8 cellular contexts compared by ENCODE assay signal in genomic region chr19:33235269-33235995, GRCh38. TPM values are rescaled to one million over a fixed set of nuclear protein-coding genes. Genes with fewer than 3 reads are reported as not detected.
DNase-seq lines count a peak whose midpoint lies in the region; ATAC-seq, FAIRE-seq and TF ChIP-seq lines count a peak whose summit lies in the region.

No MANE protein-coding gene starts in this region.

- no peaks in the 10 kb centered on the region for H3K79me2 ChIP-seq in H1 (ENCODE audit: control insufficient read depth in 1 of 2, insufficient read depth in 2 of 2, low read length in 2 of 2)

- no peak overlapping the region for H2BK5ac ChIP-seq in H1 (ENCODE audit: low read depth, low read length)

- TF ChIP-seq POLR2A in H1 (IDR thresholded peaks at IDR 0.05; ENCODE audit: control extremely low read depth in 1 of 2, low read depth in 2 of 2, low read length in 2 of 2) = no peak

- H3K36me3 ChIP-seq in H1 (ENCODE audit: control insufficient read depth in 2 of 4, insufficient read depth in 4 of 4, low read length in 3 of 4) = no peaks in the 10 kb centered on the region

- peaks cover 22% of the 10 kb centered on the region for H3K27me3 Mint-ChIP-seq in CD4-positive, alpha-beta T cell
- peaks cover 4% of the 10 kb centered on the region for H3K27me3 Mint-ChIP-seq in activated CD8-positive, alpha-beta T cell treated with anti-CD3 and anti-CD28 coated beads, Interleukin-2, amount 10 ng/mL, durations not matched to agents 7 days and 5 days (ENCODE audit: low read depth)

- peak overlapping the region; percentile 52 for H3K4me3 Mint-ChIP-seq in CD4-positive, alpha-beta T cell
- no peak overlapping the region for H3K4me3 Mint-ChIP-seq in activated CD8-positive, alpha-beta T cell treated with anti-CD3 and anti-CD28 coated beads, Interleukin-2, amount 10 ng/mL, durations not matched to agents 7 days and 5 days

- no peaks in the 10 kb centered on the region for H3K9me3 Mint-ChIP-seq in CD4-positive, alpha-beta T cell
- no peaks in the 10 kb centered on the region for H3K9me3 Mint-ChIP-seq in activated CD8-positive, alpha-beta T cell treated with anti-CD3 and anti-CD28 coated beads, Interleukin-2, amount 10 ng/mL, durations not matched to agents 7 days and 5 days (ENCODE audit: insufficient read depth)

- peaks cover 6% of the 10 kb centered on the region for H3K4me1 Mint-ChIP-seq in CD4-positive, alpha-beta T cell (ENCODE audit: low read depth)
- H3K4me1 Mint-ChIP-seq in activated CD8-positive, alpha-beta T cell treated with anti-CD3 and anti-CD28 coated beads, Interleukin-2, amount 10 ng/mL, durations not matched to agents 7 days and 5 days (ENCODE audit: low read depth) = no peaks in the 10 kb centered on the region

- ATAC-seq in CD4-positive, alpha-beta T cell (ENCODE audit: poor library complexity) = peak; percentile 58
- ATAC-seq in GM19035 (IDR thresholded peaks at IDR 0.05; ENCODE audit: unreplicated experiment) (peak; percentile 75), HG03280 (IDR thresholded peaks at IDR 0.05; ENCODE audit: unreplicated experiment) (peak; percentile 87)
- peak; percentile 70 for ATAC-seq in activated CD8-positive, alpha-beta T cell treated with anti-CD3 and anti-CD28 coated beads, Interleukin-2, amount 10 ng/mL, durations not matched to agents 7 days and 5 days

- no peak overlapping the region for H3K27ac ChIP-seq in CD4-positive, alpha-beta T cell (ENCODE audit: low read depth, low read length)
- no peak overlapping the region for H3K27ac ChIP-seq in H1 (ENCODE audit: low read depth, low read length)

- no peak overlapping the region for H3K4me2 ChIP-seq in H1 (ENCODE audit: insufficient read depth in 1 of 2, low read depth in 2 of 2, low read length in 2 of 2)

- H3K4me3 ChIP-seq in H1 (ENCODE audit: extremely low read depth in 1 of 4, insufficient read depth in 2 of 4, low read depth in 3 of 4, low read length in 4 of 4) = no peak overlapping the region

- TF ChIP-seq EP300 in H1 (IDR thresholded peaks at IDR 0.05; ENCODE audit: borderline replicate concordance in 1 of 2, low read depth in 2 of 2, low read length in 2 of 2) = no peak

- peak; percentile 87 to 94 for TF ChIP-seq RAD21 in H1 (IDR thresholded peaks at IDR 0.05 in 1 of 2, conservative IDR thresholded peaks at IDR 0.05 in 1 of 2; ENCODE audit: low read depth in 2 of 2, low read length in 2 of 2)

- H4K91ac ChIP-seq in H1 (replicated peaks; ENCODE audit: insufficient read length, low read length) = no peak overlapping the region

- CTCF ChIA-PET in CD4-positive, alpha-beta T cell (lab: Charles Lee) = interaction anchor here (0.6 to 2.3 kb wide), 8 partner anchors 59 to 1606 kb away, joined by 3 to 23 read pairs (median 3); no protein-coding TSS in a partner anchor
- CTCF ChIA-PET in activated CD8-positive, alpha-beta T cell treated with anti-CD3 and anti-CD28 coated beads, Interleukin-2, amount 10 ng/mL, durations not matched to agents 7 days and 5 days (lab: Charles Lee) = interaction anchor here (0.6 to 2.9 kb wide), 13 partner anchors 10 to 435 kb away, joined by 3 to 12 read pairs (median 4); partner anchors contain the start of genes CEBPA, CEBPG and SLC7A10
- CTCF ChIA-PET in H1 (lab: Charles Lee; ENCODE audit: partially characterized antibody) = interaction anchor here (0.7 to 15.1 kb wide), 38 partner anchors 8 to 183 kb away, joined by 3 to 426 read pairs (median 4); partner anchors contain the start of genes CEBPA and SLC7A10

- no peak overlapping the region for H3K9ac ChIP-seq in H1 (replicated peaks in 1 of 4; ENCODE audit: extremely low read depth in 1 of 4, low read depth in 3 of 4, low read length in 3 of 4)

- H3K79me1 ChIP-seq in H1 (ENCODE audit: low read depth, low read length) = no peaks in the 10 kb centered on the region

- intact Hi-C loops in CD4-positive, alpha-beta T cell (cut with DNase I, micrococcal nuclease) = loop anchor here (1.0 to 2.0 kb wide), 4 partner anchors 91 to 535 kb away; no protein-coding TSS in a partner anchor

- peak; percentile 93 for TF ChIP-seq CTCF in CD4-positive, alpha-beta T cell (IDR thresholded peaks at IDR 0.05)
- peak; percentile 90 to 91 (median 91) for TF ChIP-seq CTCF in H1 (IDR thresholded peaks at IDR 0.05; ENCODE audit: control extremely low read depth in 1 of 3, insufficient read depth in 1 of 3, low read depth in 1 of 3, low read length in 3 of 3)

- no peak overlapping the region for H2BK120ac ChIP-seq in H1 (replicated peaks; ENCODE audit: low read depth, low read length)

- no peaks in the 10 kb centered on the region for H3K36me3 Mint-ChIP-seq in CD4-positive, alpha-beta T cell (ENCODE audit: low read depth)
- H3K36me3 Mint-ChIP-seq in activated CD8-positive, alpha-beta T cell treated with anti-CD3 and anti-CD28 coated beads, Interleukin-2, amount 10 ng/mL, durations not matched to agents 7 days and 5 days (ENCODE audit: low read depth) = no peaks in the 10 kb centered on the region

- H2AK5ac ChIP-seq in H1 (ENCODE audit: low read depth, low read length) = no peak overlapping the region

- no peak overlapping the region for H3K4ac ChIP-seq in H1 (replicated peaks; ENCODE audit: insufficient read length, low read depth, low read length)

- no peak overlapping the region for H2BK15ac ChIP-seq in H1 (ENCODE audit: low read length)

- H3K56ac ChIP-seq in H1 (replicated peaks; ENCODE audit: insufficient read length, low read depth, low read length) = no peak overlapping the region

- H2BK20ac ChIP-seq in H1 (ENCODE audit: low read length) = no peak overlapping the region

- H2BK12ac ChIP-seq in H1 (ENCODE audit: low read depth, low read length) = no peak overlapping the region

- H3K23ac ChIP-seq in H1 (ENCODE audit: insufficient read length) = no peak overlapping the region

- POLR2A ChIA-PET in CD4-positive, alpha-beta T cell (lab: Charles Lee) = no interaction called here
- POLR2A ChIA-PET in activated CD8-positive, alpha-beta T cell treated with anti-CD3 and anti-CD28 coated beads, Interleukin-2, amount 10 ng/mL, durations not matched to agents 7 days and 5 days (lab: Charles Lee) = interaction anchor here (0.9 kb wide), 1 partner anchor 142 kb away, joined by 3 read pairs; no protein-coding TSS in a partner anchor
- POLR2A ChIA-PET in H1 (lab: Charles Lee; ENCODE audit: partially characterized antibody) = interaction anchor here (1.1 to 3.0 kb wide), 3 partner anchors 66 to 169 kb away, joined by 3 to 13 read pairs (median 4); partner anchors contain the start of gene CEBPG

- H3K4me1 ChIP-seq in H1 (replicated peaks in 1 of 4; ENCODE audit: control insufficient read depth in 3 of 4, insufficient read depth in 4 of 4, low read length in 3 of 4) = no peaks in the 10 kb centered on the region; a peak in 1 of 7 replicates

- H3K9me3 ChIP-seq in CD4-positive, alpha-beta T cell (ENCODE audit: control insufficient read depth, low read length) = no peaks in the 10 kb centered on the region
- no peaks in the 10 kb centered on the region for H3K9me3 ChIP-seq in H1 (ENCODE audit: insufficient read depth in 2 of 2, low read depth in 1 of 2, low read length in 1 of 2)

- DNase-seq in CD4-positive, alpha-beta T cell = peak; percentile 63 to 86 (median 74)
- DNase-seq in NCI-H69 (lab: John Stamatoyannopoulos, UW) (peak; percentile 75), H1 (ENCODE audit: low read depth in 1 of 2, low spot score in 2 of 2) (peak; percentile 70 to 99), mucosa of gallbladder (ENCODE audit: low spot score) (peak; percentile 84)
- DNase-seq in activated CD8-positive, alpha-beta T cell treated with anti-CD3 and anti-CD28 coated beads, Interleukin-2, amount 10 ng/mL, durations not matched to agents 7 days and 5 days = peak; percentile 77
- DNase-seq in stimulated activated CD8-positive, alpha-beta memory T cell treated with anti-CD3 and anti-CD28 coated beads, Interleukin-7, amount 100 ng/mL, for 24 hours (ENCODE audit: low read depth) = peak; percentile 77

- peak; percentile 81 for FAIRE-seq in H1 (lab: Jason Lieb, UNC)

- H3K23me2 ChIP-seq in H1 (ENCODE audit: low read depth, low read length) = peaks cover 9% of the 10 kb centered on the region

- no peak overlapping the region for H3K18ac ChIP-seq in H1 (ENCODE audit: extremely low read depth, low read length)

- no peak overlapping the region for H3K14ac ChIP-seq in H1 (ENCODE audit: insufficient read length)

- peaks cover 0 to 6% of the 10 kb centered on the region in 2 experiments for H4K20me1 ChIP-seq in H1 (replicated peaks in 1 of 2; ENCODE audit: control insufficient read depth in 1 of 2, insufficient read depth in 2 of 2, low read length in 2 of 2)

- no peak overlapping the region; the same call in none of the 2 replicates for H4K8ac ChIP-seq in H1 (ENCODE audit: extremely low read depth, insufficient read depth, low read length)

- 63% methylated on average over 27 of the region's 30 CpGs; no CpG with 5 or more reads in 1 of the 2 experiments for WGBS in H1 (ENCODE audit: extremely low coverage in 1 of 2, insufficient coverage in 1 of 2, insufficient read length in 1 of 2, insufficient replicate concordance in 2 of 2, low coverage in 1 of 2, low lambda C conversion rate in 2 of 2, missing lambda C conversion rate in 1 of 2), 2 experiments

- H2AFZ ChIP-seq in H1 (ENCODE audit: low read length) = no peak overlapping the region

- H3K27me3 ChIP-seq in CD4-positive, alpha-beta T cell (ENCODE audit: control insufficient read depth, insufficient read depth, low read length) = peaks cover 6% of the 10 kb centered on the region
- H3K27me3 ChIP-seq in H1 (replicated peaks in 1 of 4; ENCODE audit: control insufficient read depth in 3 of 4, extremely low read depth in 1 of 4, insufficient read depth in 3 of 4, low read length in 3 of 4) = no peaks in the 10 kb centered on the region

- no peak overlapping the region for H3K27ac Mint-ChIP-seq in CD4-positive, alpha-beta T cell
- no peak overlapping the region for H3K27ac Mint-ChIP-seq in activated CD8-positive, alpha-beta T cell treated with anti-CD3 and anti-CD28 coated beads, Interleukin-2, amount 10 ng/mL, durations not matched to agents 7 days and 5 days

- no peak overlapping the region for H4K5ac ChIP-seq in H1 (ENCODE audit: insufficient read length, low read depth, low read length)

RNA-seq across cellular contexts. Expression of gene SLC7A10, which starts 9.8 kb away (rescaled TPM):
- not detected for total RNA-seq in CD4-positive, alpha-beta T cell
- not detected for total RNA-seq in activated CD8-positive, alpha-beta T cell treated with anti-CD3 and anti-CD28 coated beads, Interleukin-2, amount 10 ng/mL, durations not matched to agents 7 days and 5 days
- total RNA-seq in H1 (2021; fragmentation: NEBNext Ultra II Directional; extraction: Animal tissue kit (Norgen Biotek cat#: 25700)) = 3.2 and 3.7 TPM in 2 replicates
- 7.1 and 11.5 TPM in 2 replicates for polyA plus RNA-seq in H1 (2011; rRNA removed)
- polyA plus RNA-seq in H1 (2011; cell fraction: cytosol; rRNA removed) = 5.3 TPM
- polyA plus RNA-seq in H1 (2011; cell fraction: nucleus; rRNA removed) = 17.8 TPM
- 3.7 to 6.3 TPM (median 4.5 TPM) in 4 replicates for polyA plus RNA-seq in H1 (2012, experiment 1 of 2)
- polyA plus RNA-seq in H1 (2012, experiment 2 of 2) = 3.0 TPM
- polyA plus RNA-seq in H1 (2013, experiment 1 of 2) = 4.2 TPM
- 4.0 TPM for polyA plus RNA-seq in H1 (2013, experiment 2 of 2)
- 2.2 and 2.9 TPM in 2 replicates for polyA minus RNA-seq in H1 (2011; rRNA and poly(A)+ RNA removed)
- 3.4 TPM for polyA minus RNA-seq in H1 (2011; cell fraction: cytosol; rRNA and poly(A)+ RNA removed)
- 3.1 TPM for polyA minus RNA-seq in H1 (2011; cell fraction: nucleus; rRNA and poly(A)+ RNA removed)
- not detected for total RNA-seq in mucosa of gallbladder

RNA-seq across cellular contexts. Expression of gene LRP3, which starts 41.3 kb away (rescaled TPM):
- under 1 TPM in 1 of 2 experiments, not detected in 1; 0.11 TPM for total RNA-seq in CD4-positive, alpha-beta T cell
- total RNA-seq in activated CD8-positive, alpha-beta T cell treated with anti-CD3 and anti-CD28 coated beads, Interleukin-2, amount 10 ng/mL, durations not matched to agents 7 days and 5 days = not detected
- total RNA-seq in H1 (2021; fragmentation: NEBNext Ultra II Directional; extraction: Animal tissue kit (Norgen Biotek cat#: 25700)) = 33.7 and 33.9 TPM in 2 replicates
- polyA plus RNA-seq in H1 (2011; rRNA removed) = 30.3 and 40.2 TPM in 2 replicates
- polyA plus RNA-seq in H1 (2011; cell fraction: cytosol; rRNA removed) = 25.6 TPM
- 125 TPM for polyA plus RNA-seq in H1 (2011; cell fraction: nucleus; rRNA removed)
- polyA plus RNA-seq in H1 (2012, experiment 1 of 2) = 20.2 to 35.8 TPM (median 29.2 TPM) in 4 replicates
- 19.0 TPM for polyA plus RNA-seq in H1 (2012, experiment 2 of 2)
- polyA plus RNA-seq in H1 (2013, experiment 1 of 2) = 33.7 TPM
- 38.3 TPM for polyA plus RNA-seq in H1 (2013, experiment 2 of 2)
- polyA minus RNA-seq in H1 (2011; rRNA and poly(A)+ RNA removed) = 9.8 and 12.1 TPM in 2 replicates
- polyA minus RNA-seq in H1 (2011; cell fraction: cytosol; rRNA and poly(A)+ RNA removed) = 23.4 TPM
- 23.0 TPM for polyA minus RNA-seq in H1 (2011; cell fraction: nucleus; rRNA and poly(A)+ RNA removed)
- 25.7 TPM for total RNA-seq in mucosa of gallbladder

Comparison
In these comparisons a context has a peak if more than half of its experiments do, and no peak if none do; other contexts are left out.
1. RNA of gene LRP3, which starts 41.3 kb away (total RNA-seq): 33.7 to 33.9 TPM in H1 and 25.7 TPM in mucosa of gallbladder (single experiment); 0.11 TPM in CD4-positive, alpha-beta T cell and not detected in activated CD8-positive, alpha-beta T cell treated with anti-CD3 and anti-CD28 coated beads, Interleukin-2, amount 10 ng/mL, durations not matched to agents 7 days and 5 days; every median in the first group is over 10 times any median in the second.
2. Peak in every context shown above with its lines, with median percentiles within 50 percentile points of each other: ATAC-seq and DNase-seq.